In the genomic region with DNA sequence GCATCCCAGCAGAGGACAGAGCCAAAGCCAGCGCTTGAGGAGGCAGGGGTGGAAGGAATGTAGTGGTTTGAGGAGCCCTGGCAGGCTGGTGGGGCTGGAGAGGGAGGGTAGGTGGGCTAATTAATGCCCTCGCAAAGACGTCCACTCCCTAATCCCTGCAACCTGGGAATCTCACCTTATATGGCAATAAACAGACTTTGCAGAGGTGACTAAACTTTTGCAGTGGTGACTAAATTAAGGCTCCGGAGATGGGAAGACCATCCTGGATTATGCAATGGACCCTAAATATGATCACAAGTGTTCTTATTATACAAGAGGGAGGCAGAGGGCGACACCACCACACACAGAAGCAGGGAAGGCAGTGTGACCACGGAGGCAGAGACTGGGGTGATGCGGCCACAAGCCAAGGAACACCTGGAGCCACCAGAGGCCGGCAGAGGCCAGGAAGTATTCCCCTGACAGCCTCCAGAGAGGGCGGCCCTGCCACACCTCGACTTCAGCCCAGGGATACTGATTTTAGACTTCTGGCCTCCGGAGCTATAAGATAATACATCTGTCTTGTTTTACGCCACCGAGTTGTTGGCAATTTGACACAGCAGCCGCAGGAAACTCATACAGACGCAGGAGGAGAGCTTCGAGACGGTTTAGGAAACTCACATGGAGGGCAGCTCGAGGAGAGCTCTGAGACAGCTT, we compare ENCODE assay signal across 1 cellular context.
TF ChIP-seq lines count a peak whose summit lies in the region.

No MANE protein-coding gene starts in this region.

TF ChIP-seq in K562, 482 proteins besides CTCF, POLR2A, EP300 and RAD21 (continues in another document):
- TF ChIP-seq RB1 (IDR thresholded peaks at IDR 0.05; ENCODE audit: low read depth) (0 out of 2 replicates have a peak, but pooled peaks have one; percentile 40), TRIM24 (IDR thresholded peaks at IDR 0.05) (peak in 1 of 2 experiments; percentile 38; a peak in 1 of 4 replicates), SMARCB1 (IDR thresholded peaks at IDR 0.05; ENCODE audit: insufficient read length, low read depth) (no peak), TEAD4 (IDR thresholded peaks at IDR 0.05; ENCODE audit: low read length) (no peak), TEAD4 (CRISPR knock-in tag; IDR thresholded peaks at IDR 0.05; ENCODE audit: borderline replicate concordance) (0 out of 2 replicates have a peak, but pooled peaks have one; percentile 34), DIDO1 (tag; IDR thresholded peaks at IDR 0.05; ENCODE audit: low read depth) (no peak), GABPB1 (CRISPR knock-in tag; IDR thresholded peaks at IDR 0.05) (no peak), ZNF668 (CRISPR knock-in tag; IDR thresholded peaks at IDR 0.05) (peak; percentile 34; the same call in 1 of the 2 replicates), ZNF76 (CRISPR knock-in tag; IDR thresholded peaks at IDR 0.05; ENCODE audit: borderline replicate concordance) (no peak), HOMEZ (CRISPR knock-in tag; IDR thresholded peaks at IDR 0.05) (no peak), MXI1 (IDR thresholded peaks at IDR 0.05; ENCODE audit: low read depth, low read length) (no peak), NR2C1 (IDR thresholded peaks at IDR 0.05) (no peak), NR2C1 (tag; IDR thresholded peaks at IDR 0.05) (no peak), ZNF79 (CRISPR knock-in tag; IDR thresholded peaks at IDR 0.05; ENCODE audit: low read depth) (no peak), GABPB2 (CRISPR knock-in tag; conservative IDR thresholded peaks at IDR 0.05) (0 out of 2 replicates have a peak, but pooled peaks have one; percentile 68), CEBPB (tag; IDR thresholded peaks at IDR 0.05) (peak; percentile 72), PURB (CRISPR knock-in tag; IDR thresholded peaks at IDR 0.05; ENCODE audit: low read depth) (no peak), MGA (IDR thresholded peaks at IDR 0.05) (no peak), PTRF (tag; IDR thresholded peaks at IDR 0.05) (no peak), MYC (IDR thresholded peaks at IDR 0.05; ENCODE audit: low read depth, low read length) (0 out of 2 replicates have a peak, but pooled peaks have one; percentile 30), MYC (CRISPR knock-in tag; IDR thresholded peaks at IDR 0.05; ENCODE audit: borderline replicate concordance, low read depth) (no peak), RBM25 (IDR thresholded peaks at IDR 0.05; ENCODE audit: low read depth, low read length, severe bottlenecking) (peak; percentile 91), MIER1 (IDR thresholded peaks at IDR 0.05; ENCODE audit: low read depth) (peak; percentile 6; the same call in 1 of the 2 replicates), JUNB (CRISPR knock-in tag; conservative IDR thresholded peaks at IDR 0.05) (no peak), MTA2 (IDR thresholded peaks at IDR 0.05; ENCODE audit: low read depth) (no peak), FOXA3 (CRISPR knock-in tag; conservative IDR thresholded peaks at IDR 0.05 in 1 of 2, IDR thresholded peaks at IDR 0.05 in 1 of 2) (no peak), NFATC3 (IDR thresholded peaks at IDR 0.05) (no peak), ILF3 (IDR thresholded peaks at IDR 0.05; ENCODE audit: borderline replicate concordance) (no peak), YBX1 (IDR thresholded peaks at IDR 0.05) (no peak), ZNF449 (CRISPR knock-in tag; IDR thresholded peaks at IDR 0.05) (no peak), POLR2G (IDR thresholded peaks at IDR 0.05; ENCODE audit: low read depth, low read length) (no peak), DPF2 (IDR thresholded peaks at IDR 0.05) (no peak), ARID1B (IDR thresholded peaks at IDR 0.05) (no peak), MCM2 (IDR thresholded peaks at IDR 0.05; ENCODE audit: low read depth) (no peak), SIX5 (IDR thresholded peaks at IDR 0.05; ENCODE audit: borderline replicate concordance in 1 of 2, insufficient read depth in 1 of 2, low read depth in 1 of 2, low read length in 2 of 2) (no peak), NELFE (IDR thresholded peaks at IDR 0.05; ENCODE audit: insufficient read depth, insufficient read length) (no peak), TBL1XR1 (IDR thresholded peaks at IDR 0.05; ENCODE audit: low read length in 2 of 2) (peak in 1 of 2 experiments; percentile 30; a peak in 1 of 4 replicates), ZNF695 (CRISPR knock-in tag; IDR thresholded peaks at IDR 0.05) (no peak), NR4A1 (CRISPR knock-in tag; IDR thresholded peaks at IDR 0.05) (no peak), NR4A1 (tag; IDR thresholded peaks at IDR 0.05) (peak; percentile 19; the same call in 1 of the 2 replicates), NR1H2 (CRISPR knock-in tag; IDR thresholded peaks at IDR 0.05) (no peak)
- TF ChIP-seq, protein P1, sequence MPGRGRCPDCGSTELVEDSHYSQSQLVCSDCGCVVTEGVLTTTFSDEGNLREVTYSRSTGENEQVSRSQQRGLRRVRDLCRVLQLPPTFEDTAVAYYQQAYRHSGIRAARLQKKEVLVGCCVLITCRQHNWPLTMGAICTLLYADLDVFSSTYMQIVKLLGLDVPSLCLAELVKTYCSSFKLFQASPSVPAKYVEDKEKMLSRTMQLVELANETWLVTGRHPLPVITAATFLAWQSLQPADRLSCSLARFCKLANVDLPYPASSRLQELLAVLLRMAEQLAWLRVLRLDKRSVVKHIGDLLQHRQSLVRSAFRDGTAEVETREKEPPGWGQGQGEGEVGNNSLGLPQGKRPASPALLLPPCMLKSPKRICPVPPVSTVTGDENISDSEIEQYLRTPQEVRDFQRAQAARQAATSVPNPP (IDR thresholded peaks at IDR 0.05; ENCODE audit: borderline replicate concordance, insufficient read depth, insufficient read length), result no peak
- TF ChIP-seq, protein P2, sequence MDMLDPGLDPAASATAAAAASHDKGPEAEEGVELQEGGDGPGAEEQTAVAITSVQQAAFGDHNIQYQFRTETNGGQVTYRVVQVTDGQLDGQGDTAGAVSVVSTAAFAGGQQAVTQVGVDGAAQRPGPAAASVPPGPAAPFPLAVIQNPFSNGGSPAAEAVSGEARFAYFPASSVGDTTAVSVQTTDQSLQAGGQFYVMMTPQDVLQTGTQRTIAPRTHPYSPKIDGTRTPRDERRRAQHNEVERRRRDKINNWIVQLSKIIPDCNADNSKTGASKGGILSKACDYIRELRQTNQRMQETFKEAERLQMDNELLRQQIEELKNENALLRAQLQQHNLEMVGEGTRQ (CRISPR knock-in tag; IDR thresholded peaks at IDR 0.05), result no peak
- TF ChIP-seq, protein P3, sequence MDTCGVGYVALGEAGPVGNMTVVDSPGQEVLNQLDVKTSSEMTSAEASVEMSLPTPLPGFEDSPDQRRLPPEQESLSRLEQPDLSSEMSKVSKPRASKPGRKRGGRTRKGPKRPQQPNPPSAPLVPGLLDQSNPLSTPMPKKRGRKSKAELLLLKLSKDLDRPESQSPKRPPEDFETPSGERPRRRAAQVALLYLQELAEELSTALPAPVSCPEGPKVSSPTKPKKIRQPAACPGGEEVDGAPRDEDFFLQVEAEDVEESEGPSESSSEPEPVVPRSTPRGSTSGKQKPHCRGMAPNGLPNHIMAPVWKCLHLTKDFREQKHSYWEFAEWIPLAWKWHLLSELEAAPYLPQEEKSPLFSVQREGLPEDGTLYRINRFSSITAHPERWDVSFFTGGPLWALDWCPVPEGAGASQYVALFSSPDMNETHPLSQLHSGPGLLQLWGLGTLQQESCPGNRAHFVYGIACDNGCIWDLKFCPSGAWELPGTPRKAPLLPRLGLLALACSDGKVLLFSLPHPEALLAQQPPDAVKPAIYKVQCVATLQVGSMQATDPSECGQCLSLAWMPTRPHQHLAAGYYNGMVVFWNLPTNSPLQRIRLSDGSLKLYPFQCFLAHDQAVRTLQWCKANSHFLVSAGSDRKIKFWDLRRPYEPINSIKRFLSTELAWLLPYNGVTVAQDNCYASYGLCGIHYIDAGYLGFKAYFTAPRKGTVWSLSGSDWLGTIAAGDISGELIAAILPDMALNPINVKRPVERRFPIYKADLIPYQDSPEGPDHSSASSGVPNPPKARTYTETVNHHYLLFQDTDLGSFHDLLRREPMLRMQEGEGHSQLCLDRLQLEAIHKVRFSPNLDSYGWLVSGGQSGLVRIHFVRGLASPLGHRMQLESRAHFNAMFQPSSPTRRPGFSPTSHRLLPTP (IDR thresholded peaks at IDR 0.05; ENCODE audit: borderline replicate concordance, extremely low read depth, insufficient read length), result no peak
